Comparison of ENCODE assay signal across 8 cellular contexts in the genomic region with DNA sequence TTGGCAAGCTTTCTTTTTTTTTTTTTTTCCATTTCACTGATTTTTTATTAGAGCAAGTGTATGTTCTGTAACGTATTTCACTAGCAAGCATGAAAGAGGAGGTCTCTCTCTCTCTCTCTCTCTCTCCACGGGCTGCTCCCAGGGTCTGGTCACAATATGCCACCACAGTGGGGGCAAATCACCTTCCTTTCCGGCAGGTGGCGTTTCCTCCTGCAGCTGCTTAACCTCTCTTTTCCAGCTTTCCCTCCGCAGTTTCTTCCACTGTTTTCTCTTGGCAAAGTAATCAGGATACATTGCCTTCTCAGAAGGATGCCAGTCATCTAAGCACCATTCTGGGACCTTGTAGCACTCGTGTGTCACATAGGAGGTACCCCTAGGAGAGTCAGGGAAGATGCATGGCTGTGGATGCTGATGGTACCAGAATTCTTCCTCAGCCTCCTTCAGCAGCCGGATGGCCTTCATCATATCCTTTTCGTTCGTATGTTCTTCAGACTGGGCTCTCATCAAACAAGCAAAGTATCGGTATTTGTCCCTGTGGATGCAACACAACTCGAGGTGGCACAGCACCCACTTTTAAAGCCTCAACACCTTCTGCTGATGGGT.
DNase-seq lines count a peak whose midpoint lies in the region; FAIRE-seq and TF ChIP-seq lines count a peak whose summit lies in the region.

No MANE protein-coding gene starts in this region.

- no peak overlapping the region for H3K4me3 Mint-ChIP-seq in astrocyte (ENCODE audit: unreplicated experiment)

- TF ChIP-seq POLR2A in spleen (IDR thresholded peaks at IDR 0.05): no peak

- H3K79me2 ChIP-seq in astrocyte (ENCODE audit: insufficient read depth, low read length): no peaks in the 10 kb centered on the region

- DNase-seq in GM03348 (ENCODE audit: low spot score) (peak; percentile 25), astrocyte (ENCODE audit: low read depth) (no peak), lung microvascular endothelial cell (ENCODE audit: low read depth in 2 of 2) (peak; percentile 7 to 12), NCI-H1105 treated with DMSO at 0.1 percent for 48 hours (lab: John Stamatoyannopoulos, UW) (no peak), spleen (no peak)
- DNase-seq in activated effector memory CD4-positive, alpha-beta T cell treated with anti-CD3 and anti-CD28 coated beads, Interleukin-2, amount 50 U/mL, for 16 hours: no peak
- DNase-seq in activated naive CD4-positive, alpha-beta T cell treated with anti-CD3 and anti-CD28 coated beads, Interleukin-2, amount 50 U/mL, for 16 hours: no peak

- H3K36me3 ChIP-seq in astrocyte (ENCODE audit: insufficient read depth, low read length): no peaks in the 10 kb centered on the region
- H3K36me3 ChIP-seq in spleen: no peaks in the 10 kb centered on the region

- H3K4me3 ChIP-seq in astrocyte (ENCODE audit: insufficient read depth, low read depth, low read length): no peak overlapping the region
- no peak overlapping the region for H3K4me3 ChIP-seq in spleen

- H2AFZ ChIP-seq in astrocyte (ENCODE audit: low read depth, low read length): no peak overlapping the region

- H3K9me3 Mint-ChIP-seq in astrocyte (ENCODE audit: unreplicated experiment): no peaks in the 10 kb centered on the region

- H3K27ac ChIP-seq in astrocyte (ENCODE audit: low read depth, low read length) (no peak overlapping the region), spleen (no peak overlapping the region)

- H3K9ac ChIP-seq in astrocyte (ENCODE audit: low read length): no peak overlapping the region

- no peaks in the 10 kb centered on the region for H3K4me1 ChIP-seq in astrocyte (ENCODE audit: insufficient read depth, low read length)
- H3K4me1 ChIP-seq in spleen: no peaks in the 10 kb centered on the region

- intact Hi-C loops in spleen (cut with DNase I; ENCODE audit: low total_unique reads): no loop called here

- no peaks in the 10 kb centered on the region for H4K20me1 ChIP-seq in astrocyte (ENCODE audit: insufficient read depth, low read length)

- peaks cover 7% of the 10 kb centered on the region for H3K27me3 ChIP-seq in astrocyte (ENCODE audit: insufficient read depth, low read length)
- H3K27me3 ChIP-seq in spleen (replicated peaks in 1 of 7): peaks cover 0 to 22% (median 0%) of the 10 kb centered on the region in 7 donors

- TF ChIP-seq CTCF in LNCAP (IDR thresholded peaks at IDR 0.05): peak; percentile 61
- peak; percentile 28 for TF ChIP-seq CTCF in astrocyte (IDR thresholded peaks at IDR 0.05; ENCODE audit: insufficient read depth, low read depth, low read length)
- TF ChIP-seq CTCF in spleen (IDR thresholded peaks at IDR 0.05 in 8 of 11, conservative IDR thresholded peaks at IDR 0.05 in 3 of 11): no peak

- no peaks in the 10 kb centered on the region for H3K4me1 Mint-ChIP-seq in astrocyte (ENCODE audit: low read depth, unreplicated experiment)

- no peak for FAIRE-seq in astrocyte (lab: Jason Lieb, UNC)

- 44 to 55% (median 47%) methylated on average over 11 of the region's 11 CpGs for WGBS in spleen, 5 donors

- H3K27ac Mint-ChIP-seq in astrocyte (ENCODE audit: unreplicated experiment): no peak overlapping the region

- H3K9me3 ChIP-seq in astrocyte (ENCODE audit: insufficient read depth, low read depth, low read length) (no peaks in the 10 kb centered on the region), spleen (no peaks in the 10 kb centered on the region)

- H3K4me2 ChIP-seq in astrocyte (ENCODE audit: low read length): no peak overlapping the region

- no peaks in the 10 kb centered on the region for H3K36me3 Mint-ChIP-seq in astrocyte (ENCODE audit: low read depth, unreplicated experiment)

- peaks cover 7% of the 10 kb centered on the region for H3K27me3 Mint-ChIP-seq in astrocyte (ENCODE audit: low read depth, unreplicated experiment)

Comparison
In these comparisons a context has a peak if more than half of its experiments do, and no peak if none do; other contexts are left out.
1. DNase-seq: peak in GM03348 (single experiment) and lung microvascular endothelial cell (2 of 2); none in astrocyte (single experiment), activated effector memory CD4-positive, alpha-beta T cell treated with anti-CD3 and anti-CD28 coated beads, Interleukin-2, amount 50 U/mL, for 16 hours (single experiment), NCI-H1105 treated with DMSO at 0.1 percent for 48 hours (single experiment), spleen (single experiment) and activated naive CD4-positive, alpha-beta T cell treated with anti-CD3 and anti-CD28 coated beads, Interleukin-2, amount 50 U/mL, for 16 hours (single experiment).
2. CTCF ChIP-seq: peak in LNCAP (single experiment) and astrocyte (single experiment); none in spleen (0 of 11).